1 cellular context compared by ENCODE assay signal in genomic region chr12:114447274-114447716, GRCh38.
TF ChIP-seq lines count a peak whose summit lies in the region.

No MANE protein-coding gene starts in this region.

TF ChIP-seq in SK-N-SH treated with all-trans-retinoic acid at 6 μM for 48 hours, 23 proteins besides CTCF, POLR2A, EP300 and RAD21 (continued from another document):
- TF ChIP-seq TSHZ2 (CRISPR knock-in tag; IDR thresholded peaks at IDR 0.05) (no peak), PATZ1 (CRISPR knock-in tag; IDR thresholded peaks at IDR 0.05; ENCODE audit: borderline replicate concordance) (no peak), ZFP30 (CRISPR knock-in tag; IDR thresholded peaks at IDR 0.05) (no peak), GLIS3 (CRISPR knock-in tag; IDR thresholded peaks at IDR 0.05) (no peak), ZNF565 (CRISPR knock-in tag; conservative IDR thresholded peaks at IDR 0.05; ENCODE audit: low read depth) (no peak), ZC3H10 (CRISPR knock-in tag; IDR thresholded peaks at IDR 0.05) (no peak), ZNF8 (CRISPR knock-in tag; IDR thresholded peaks at IDR 0.05) (no peak), CREB5 (CRISPR knock-in tag; IDR thresholded peaks at IDR 0.05; ENCODE audit: low read depth) (no peak), SNAI2 (CRISPR knock-in tag; IDR thresholded peaks at IDR 0.05) (no peak), ARNTL (CRISPR knock-in tag; IDR thresholded peaks at IDR 0.05; ENCODE audit: borderline replicate concordance, low read depth) (no peak), BACH2 (CRISPR knock-in tag; IDR thresholded peaks at IDR 0.05; ENCODE audit: borderline replicate concordance) (no peak), TCF4 (CRISPR knock-in tag; IDR thresholded peaks at IDR 0.05; ENCODE audit: borderline replicate concordance) (no peak), TOX (CRISPR knock-in tag; IDR thresholded peaks at IDR 0.05; ENCODE audit: borderline replicate concordance) (no peak), RARB (CRISPR knock-in tag; IDR thresholded peaks at IDR 0.05) (no peak), OSR1 (CRISPR knock-in tag; IDR thresholded peaks at IDR 0.05) (no peak), ZFP3 (CRISPR knock-in tag; IDR thresholded peaks at IDR 0.05) (no peak), CSRNP3 (CRISPR knock-in tag; IDR thresholded peaks at IDR 0.05) (no peak)
